Comparison of ENCODE assay signal across 12 cellular contexts in the genomic region with DNA sequence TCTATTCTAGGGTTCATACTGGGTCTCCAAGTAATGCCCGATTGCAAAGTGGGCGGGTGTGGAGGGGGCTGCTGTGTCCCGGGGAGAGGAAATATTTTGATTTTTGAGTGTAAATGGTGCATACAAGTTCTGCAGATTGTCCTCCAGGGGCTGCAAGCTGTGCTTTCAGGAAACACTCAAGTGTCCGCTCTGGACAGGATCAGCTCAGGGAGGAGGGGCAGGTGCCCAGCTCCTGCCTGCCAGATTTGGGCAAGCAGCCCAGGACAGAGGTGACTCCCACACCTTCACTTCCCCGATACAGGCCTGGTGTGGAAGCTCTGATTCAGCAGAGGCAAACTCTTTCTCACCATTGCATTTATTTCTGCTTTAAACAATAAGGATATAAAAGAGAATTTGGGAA.
DNase-seq lines count a peak whose midpoint lies in the region; ATAC-seq, FAIRE-seq and TF ChIP-seq lines count a peak whose summit lies in the region.
"Had no signal": no experiment of that assay in that cellular context is flagged by ENCODE, and none has a peak within 500 bp of the region (broad histone marks: within the 10 kb centered on the region; RNA-seq: fewer than 3 reads in every experiment).

No MANE protein-coding gene starts in this region.

- no peaks in the 10 kb centered on the region for H3K9me3 Mint-ChIP-seq in Calu3 (ENCODE audit: low read depth, unreplicated experiment)

- H3K27me3 ChIP-seq in breast epithelium (no peaks in the 10 kb centered on the region), hepatocyte (no peaks in the 10 kb centered on the region)

- H3K27ac ChIP-seq in breast epithelium (peak overlapping the region; percentile 6 to 49), hepatocyte (no peak overlapping the region)

- no TSS peak for BruUV-seq in Calu3 (replicated peaks; lab: Mats Ljungman, UMichigan)

- TF ChIP-seq CTCF in Calu3 (IDR thresholded peaks at IDR 0.05; ENCODE audit: unreplicated experiment), result no peak
- no peak for TF ChIP-seq CTCF in breast epithelium (IDR thresholded peaks at IDR 0.05)
- TF ChIP-seq CTCF in hepatocyte (IDR thresholded peaks at IDR 0.05; ENCODE audit: poor library complexity), result no peak

- H4K20me1 ChIP-seq in hepatocyte (ENCODE audit: insufficient read depth, poor library complexity, severe bottlenecking), result no peaks in the 10 kb centered on the region

- WGBS in hepatocyte (ENCODE audit: low lambda C conversion rate, missing lambda C conversion rate), result 64% methylated on average over 5 of the region's 5 CpGs

- FAIRE-seq in frontal cortex (lab: Jason Lieb, UNC), result no peak

- H3K27me3 Mint-ChIP-seq in Calu3 (ENCODE audit: unreplicated experiment), result peaks cover 13% of the 10 kb centered on the region

- H3K9me3 ChIP-seq in breast epithelium (no peaks in the 10 kb centered on the region), hepatocyte (ENCODE audit: low read depth) (no peaks in the 10 kb centered on the region)

- no peaks in the 10 kb centered on the region for H3K36me3 Mint-ChIP-seq in Calu3 (ENCODE audit: insufficient read depth, unreplicated experiment)
- H3K36me3 Mint-ChIP-seq: activated naive CD8-positive, alpha-beta T cell had no signal

- CTCF ChIA-PET in Calu3 (lab: Charles Lee), result interaction anchor here (1.0 kb wide), 1 partner anchor 12 kb away, joined by 4 read pairs; no protein-coding TSS in a partner anchor

- no peak overlapping the region for H2AFZ ChIP-seq in hepatocyte

- intact Hi-C loops in Calu3 (cut with micrococcal nuclease; ENCODE audit: unreplicated experiment), result no loop called here
- intact Hi-C loops in breast epithelium (cut with DNase I; ENCODE audit: low total_unique reads), result no loop called here
- intact Hi-C loops in sciatic nerve (cut with DNase I), result no loop called here

- H3K4me3 Mint-ChIP-seq in Calu3 (ENCODE audit: low read depth, unreplicated experiment), result no peak overlapping the region
- H3K4me3 Mint-ChIP-seq: activated naive CD8-positive, alpha-beta T cell had no signal

- peak overlapping the region; percentile 19 for H3K4me2 ChIP-seq in hepatocyte

- no peaks in the 10 kb centered on the region for H3K9me2 ChIP-seq in hepatocyte (replicated peaks; ENCODE audit: insufficient read depth)

- no peaks in the 10 kb centered on the region for H3K79me2 ChIP-seq in hepatocyte

- TF ChIP-seq POLR2A in breast epithelium (IDR thresholded peaks at IDR 0.05), result no peak

- H3K4me3 ChIP-seq in breast epithelium (no peak overlapping the region), hepatocyte (no peak overlapping the region)

- H3K4me1 ChIP-seq in breast epithelium (no peaks in the 10 kb centered on the region), hepatocyte (ENCODE audit: insufficient read depth) (no peaks in the 10 kb centered on the region)

- peak; percentile 61 for ATAC-seq in sciatic nerve

- DNase-seq in Calu3 (peak; percentile 56), breast epithelium (ENCODE audit: low spot score in 2 of 2) (peak in 1 of 2 donors; percentile 48), hepatocyte (ENCODE audit: low spot score) (no peak), sciatic nerve (ENCODE audit: low spot score) (no peak), frontal cortex (ENCODE audit: low spot score in 2 of 2) (no peak), NCI-H2029 treated with DMSO at 0.1 percent for 48 hours (lab: John Stamatoyannopoulos, UW) (no peak), GM19238 (ENCODE audit: insufficient read length, low spot score) (no peak)
- no peak for DNase-seq in stimulated activated CD4-positive, alpha-beta T cell treated with anti-CD3 and anti-CD28 coated beads, Interleukin-2, amount 100 ng/mL, for 48 hours
- DNase-seq: head of caudate nucleus, retina, T-helper 9 cell had no signal

- H3K4me1 Mint-ChIP-seq in Calu3 (ENCODE audit: low read depth, unreplicated experiment), result peaks cover 10% of the 10 kb centered on the region

- H3K27ac Mint-ChIP-seq in Calu3 (ENCODE audit: unreplicated experiment), result no peak overlapping the region
- H3K27ac Mint-ChIP-seq: activated naive CD8-positive, alpha-beta T cell had no signal

- H3K36me3 ChIP-seq in breast epithelium (no peaks in the 10 kb centered on the region), hepatocyte (replicated peaks; ENCODE audit: insufficient read depth, low read depth) (no peaks in the 10 kb centered on the region)
